ENCODE assay signal across 20 cellular contexts in genomic region chr3:12186046-12186445, GRCh38.
"Had no signal": no experiment of that assay in that cellular context is flagged by ENCODE, and none has a peak within 500 bp of the region (broad histone marks: within the 10 kb centered on the region; RNA-seq: fewer than 3 reads in every experiment).

No MANE protein-coding gene starts in this region.

- ATAC-seq: esophagus mucosa, gastrocnemius medialis, upper lobe of right lung had no signal

- H3K4me3 ChIP-seq: colonic mucosa, gastrocnemius medialis, heart right ventricle, prostate gland, testis, tibial nerve, upper lobe of right lung had no signal

- H3K27ac ChIP-seq: colonic mucosa, gastrocnemius medialis, parathyroid adenoma, prostate gland, testis, tibial nerve, upper lobe of right lung had no signal

- H3K9me3 Mint-ChIP-seq: naive B cell; nephron; stimulated activated naive CD8-positive, alpha-beta T cell treated with anti-CD3 and anti-CD28 coated beads, Interleukin-15, Interleukin-2, amounts not matched to agents 100 ng/mL and 50 ng/mL, for 24 hours had no signal

- H3K9me3 ChIP-seq: colonic mucosa, gastrocnemius medialis, heart right ventricle, prostate gland, testis, tibial nerve, upper lobe of right lung had no signal

- H3K4me3 Mint-ChIP-seq: naive B cell; nephron; stimulated activated naive CD8-positive, alpha-beta T cell treated with anti-CD3 and anti-CD28 coated beads, Interleukin-15, Interleukin-2, amounts not matched to agents 100 ng/mL and 50 ng/mL, for 24 hours had no signal

- DNase-seq: colonic mucosa; effector memory CD4-positive, alpha-beta T cell; gastrocnemius medialis; heart right ventricle; hypothalamus; kidney glomerular epithelial cell; mesendoderm; naive B cell; small intestine; stimulated activated CD4-positive, alpha-beta T cell treated with anti-CD3 and anti-CD28 coated beads, Interleukin-2, amount 100 ng/mL, for 48 hours; testis; upper lobe of right lung had no signal

- H3K36me3 ChIP-seq: colonic mucosa, gastrocnemius medialis, heart right ventricle, prostate gland, tibial nerve, upper lobe of right lung had no signal

- H3K4me1 ChIP-seq: gastrocnemius medialis, parathyroid adenoma, prostate gland, testis had no signal

- FAIRE-seq: endometrium, islet of Langerhans, small intestine had no signal

- H3K9ac ChIP-seq: parathyroid adenoma had no signal

- H3K36me3 Mint-ChIP-seq: naive B cell had no signal

- H3K27me3 ChIP-seq: colonic mucosa, gastrocnemius medialis, heart right ventricle, testis, tibial nerve, upper lobe of right lung had no signal
